9 cellular contexts compared by ENCODE assay signal in the genomic region with DNA sequence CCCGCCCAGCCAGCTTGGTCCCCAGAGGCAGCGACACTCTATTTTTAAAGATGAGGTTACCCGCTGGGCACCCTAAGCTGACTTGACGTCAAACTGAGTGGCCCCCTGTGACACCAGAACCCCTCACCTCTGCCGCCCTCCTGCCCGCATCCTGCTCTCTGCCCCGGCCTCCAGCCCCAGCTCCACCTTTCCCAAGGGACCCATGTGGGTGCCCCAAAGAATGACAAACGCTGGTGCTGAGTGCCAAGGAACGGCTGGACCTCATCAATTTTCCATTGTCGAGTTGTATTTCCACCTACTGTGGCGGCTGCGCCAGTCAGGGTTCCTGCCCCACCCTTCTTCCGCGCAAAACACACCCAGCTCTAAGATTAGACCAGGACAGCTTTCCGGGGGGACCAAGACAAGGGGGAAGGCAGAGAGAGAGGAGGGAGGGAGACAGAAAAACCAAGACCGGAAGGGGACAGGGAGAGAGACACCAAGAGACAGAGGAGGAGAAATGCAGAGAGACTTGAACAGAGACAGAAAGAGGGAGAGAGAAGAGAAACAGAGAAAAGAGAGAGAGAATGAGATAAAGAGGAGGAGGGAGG. TPM values are rescaled to one million over a fixed set of nuclear protein-coding genes. Genes with fewer than 3 reads are reported as not detected.
A peak's percentile ranks its signal among the peaks of the same experiment; 100 is the strongest.
DNase-seq lines count a peak whose midpoint lies in the region; FAIRE-seq and TF ChIP-seq lines count a peak whose summit lies in the region.
"Had no signal": no experiment of that assay in that cellular context is flagged by ENCODE, and none has a peak within 500 bp of the region (broad histone marks: within the 10 kb centered on the region; RNA-seq: fewer than 3 reads in every experiment).

No MANE protein-coding gene starts in this region.

- H3K9me3 ChIP-seq in duodenal mucosa (ENCODE audit: control insufficient read depth in 1 of 2, low read length in 2 of 2) (no peaks in the 10 kb centered on the region), osteoblast (ENCODE audit: low read depth, low read length) (no peaks in the 10 kb centered on the region)

- H3K4me2 ChIP-seq in osteoblast (ENCODE audit: insufficient read depth, low read length) = peak overlapping the region; percentile 74

- H3K9ac ChIP-seq in duodenal mucosa (ENCODE audit: low read depth in 1 of 2, low read length in 2 of 2) = peak overlapping the region; percentile 32 to 61

- DNase-seq in GM18507 (ENCODE audit: extremely low spot score, insufficient read length, low read depth) (no peak), OCI-M1 (lab: John Stamatoyannopoulos, UW) (peak; percentile 39), osteoblast (ENCODE audit: insufficient read length, low spot score, missing footprints) (no peak), SKM-1 (lab: John Stamatoyannopoulos, UW; ENCODE audit: unreplicated experiment) (no peak), NCI-H526 treated with DMSO at 0.1 percent for 48 hours (lab: John Stamatoyannopoulos, UW) (no peak), head of caudate nucleus (no peak)
- no peak for DNase-seq in NK-92 treated with Interleukin-12 subunit alpha and Interleukin-12 subunit beta, amount 100 ng/mL, for 24 hours (lab: John Stamatoyannopoulos, UW)

- H3K27ac ChIP-seq in duodenal mucosa (ENCODE audit: low read depth, low read length) (no peak overlapping the region), osteoblast (ENCODE audit: low read depth, low read length) (no peak overlapping the region)

- intact Hi-C loops in head of caudate nucleus (cut with DNase I) = no loop called here

- TF ChIP-seq CTCF in osteoblast (IDR thresholded peaks at IDR 0.05; ENCODE audit: extremely low read depth, low read depth, low read length) = no peak

- no peaks in the 10 kb centered on the region for H3K79me2 ChIP-seq in osteoblast (ENCODE audit: insufficient read depth, low read length)

- no peaks in the 10 kb centered on the region for H4K20me1 ChIP-seq in osteoblast (ENCODE audit: insufficient read depth, low read length)

- peaks cover 0 to 4% of the 10 kb centered on the region in 2 donors for H3K4me1 ChIP-seq in duodenal mucosa (ENCODE audit: control insufficient read depth in 1 of 2, insufficient read depth in 2 of 2, low read length in 2 of 2)
- peaks cover 11% of the 10 kb centered on the region for H3K4me1 ChIP-seq in osteoblast (ENCODE audit: insufficient read depth, low read length)

- peak overlapping the region; percentile 70 to 71 for H3K4me3 ChIP-seq in duodenal mucosa (ENCODE audit: low read depth in 1 of 2, low read length in 2 of 2)
- peak overlapping the region; percentile 72 for H3K4me3 ChIP-seq in osteoblast (ENCODE audit: insufficient read depth, low read length)

- FAIRE-seq in GM18507 (lab: Jason Lieb, UNC) = peak; percentile 82
- FAIRE-seq: islet of Langerhans had no signal

- H3K36me3 ChIP-seq in duodenal mucosa (ENCODE audit: control insufficient read depth in 1 of 2, insufficient read depth in 2 of 2, low read length in 2 of 2) = no peaks in the 10 kb centered on the region
- no peaks in the 10 kb centered on the region for H3K36me3 ChIP-seq in osteoblast (ENCODE audit: insufficient read depth, low read length)

- H2AFZ ChIP-seq in osteoblast (ENCODE audit: low read length) = peak overlapping the region; percentile 51

- H3K27me3 ChIP-seq in duodenal mucosa (ENCODE audit: control insufficient read depth in 1 of 2, insufficient read depth in 2 of 2, low read length in 2 of 2) (no peaks in the 10 kb centered on the region), osteoblast (ENCODE audit: insufficient read depth, low read length) (no peaks in the 10 kb centered on the region)

RNA-seq across cellular contexts. Expression of gene PRKX, which starts 2.0 kb away (rescaled TPM):
- total RNA-seq in osteoblast = 9.1 and 13.4 TPM in 2 replicates
